16 cellular contexts compared by ENCODE assay signal in genomic region chr16:47043200-47043599, GRCh38.
"Had no signal": no experiment of that assay in that cellular context is flagged by ENCODE, and none has a peak within 500 bp of the region (broad histone marks: within the 10 kb centered on the region; RNA-seq: fewer than 3 reads in every experiment).

No MANE protein-coding gene starts in this region.

- DNase-seq: activated CD4-positive, alpha-beta T cell treated with anti-CD3 and anti-CD28 coated beads for 1 hour; activated CD4-positive, alpha-beta T cell treated with anti-CD3 and anti-CD28 coated beads, Interleukin-2, amount 50 U/mL, for 1 hour; activated CD8-positive, alpha-beta T cell treated with anti-CD3 and anti-CD28 coated beads, Interleukin-2, amount 10 ng/mL, durations not matched to agents 7 days and 5 days; activated naive CD8-positive, alpha-beta T cell treated with anti-CD3 and anti-CD28 coated beads for 36 hours; colonic mucosa; heart left ventricle; left ventricle myocardium superior; mammary epithelial cell; midbrain; nephron progenitor cell; sigmoid colon; stimulated activated CD4-positive, alpha-beta T cell treated with anti-CD3 and anti-CD28 coated beads, Interleukin-2, amount 100 ng/mL, for 48 hours; stimulated activated CD8-positive, alpha-beta memory T cell treated with anti-CD3 and anti-CD28 coated beads, Interleukin-4, amount 100 ng/mL, for 48 hours; stimulated activated naive B cell treated with anti-CD40 and anti-IgM and Interleukin-4, amounts not matched to agents 10 μg/mL and 1 μg/mL and 100 μg/mL, for 72 hours; testis had no signal

- ATAC-seq: activated CD8-positive, alpha-beta T cell treated with anti-CD3 and anti-CD28 coated beads, Interleukin-2, amount 10 ng/mL, durations not matched to agents 7 days and 5 days; activated T-helper 17 cell treated with anti-CD3 and anti-CD28 coated beads, Interleukin-2, amount 50 U/mL, for 72 hours; stimulated activated naive B cell treated with anti-CD40 and anti-IgM and Interleukin-4, amounts not matched to agents 10 μg/mL and 1 μg/mL and 100 μg/mL, for 72 hours had no signal
